Comparison of ENCODE assay signal across 24 cellular contexts in the genomic region with DNA sequence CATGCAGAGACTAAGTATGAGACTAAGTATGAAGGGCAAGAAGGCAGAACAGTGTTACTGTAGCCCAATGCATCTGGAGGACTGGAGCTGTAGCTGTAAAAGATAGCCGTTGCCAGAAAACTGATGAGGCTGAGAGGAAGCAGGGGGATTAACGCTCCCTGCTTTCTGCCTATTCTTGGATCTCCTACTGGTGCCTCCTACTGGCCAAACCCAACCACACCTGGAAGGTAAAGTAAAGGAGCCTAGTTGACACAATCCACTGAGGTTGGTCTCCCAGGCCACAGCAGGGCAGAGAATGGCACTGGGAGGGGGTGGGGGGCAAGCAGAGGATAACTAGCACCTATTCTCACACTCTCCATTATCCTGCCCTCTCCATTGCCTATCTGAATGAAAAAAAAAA.
DNase-seq lines count a peak whose midpoint lies in the region; ATAC-seq, FAIRE-seq and TF ChIP-seq lines count a peak whose summit lies in the region.
"Had no signal": no experiment of that assay in that cellular context is flagged by ENCODE, and none has a peak within 500 bp of the region (broad histone marks: within the 10 kb centered on the region; RNA-seq: fewer than 3 reads in every experiment).

No MANE protein-coding gene starts in this region.

- TF ChIP-seq RAD21 in IMR-90 (IDR thresholded peaks at IDR 0.05; ENCODE audit: low read length) = no peak

- H2BK12ac ChIP-seq in mesenchymal stem cell (ENCODE audit: low read length in 2 of 2) = no peak overlapping the region

- H2AFZ ChIP-seq in IMR-90 (replicated peaks; ENCODE audit: low read length, poor library complexity) (no peak overlapping the region), mesenchymal stem cell (ENCODE audit: low read depth, low read length) (no peak overlapping the region)

- POLR2A ChIA-PET in IMR-90 (lab: Charles Lee; ENCODE audit: unreplicated experiment) = no interaction called here
- POLR2A ChIA-PET in WTC11 (lab: Charles Lee) = no interaction called here

- H4K20me1 ChIP-seq in IMR-90 (ENCODE audit: insufficient read depth, low read length) = no peaks in the 10 kb centered on the region

- dilution Hi-C loops in IMR-90 (cut with HindIII; ENCODE audit: low sequenced_read_pairs, unreplicated experiment) = no loop called here

- H3K27ac ChIP-seq in IMR-90 (ENCODE audit: insufficient read depth, low read length) (no peak overlapping the region), mesenchymal stem cell (ENCODE audit: low read length, poor library complexity, severe bottlenecking) (no peak overlapping the region)
- H3K27ac ChIP-seq: body of pancreas, coronary artery, right atrium auricular region, transverse colon had no signal

- no peaks in the 10 kb centered on the region for H3K27me3 Mint-ChIP-seq in WTC11 (ENCODE audit: low read depth)
- H3K27me3 Mint-ChIP-seq: activated naive CD8-positive, alpha-beta T cell treated with anti-CD3 and anti-CD28 coated beads for 36 hours; stimulated activated naive CD8-positive, alpha-beta T cell treated with anti-CD3 and anti-CD28 coated beads, Interleukin-15, Interleukin-2, amounts not matched to agents 100 ng/mL and 50 ng/mL, for 24 hours had no signal

- H2BK120ac ChIP-seq in IMR-90 (ENCODE audit: low read depth, low read length) (no peak overlapping the region), mesenchymal stem cell (ENCODE audit: low read depth, low read length) (no peak overlapping the region)

- H2AK9ac ChIP-seq in IMR-90 (replicated peaks; ENCODE audit: low read depth, low read length, poor library complexity) = no peak overlapping the region

- intact Hi-C loops in IMR-90 (cut with micrococcal nuclease) = no loop called here

- CTCF ChIA-PET in IMR-90 (lab: Yijun Ruan, JAX) (no interaction called here), WTC11 (lab: Charles Lee) (interaction anchor here (0.6 to 1.8 kb wide), 13 partner anchors 10 to 225 kb away, joined by 3 to 12 read pairs (median 3); no protein-coding TSS in a partner anchor)

- H3K14ac ChIP-seq in IMR-90 (replicated peaks; ENCODE audit: low read depth, low read length) (0 out of 2 replicates have a peak overlapping the region, but pooled peaks have one; percentile 32), mesenchymal stem cell (ENCODE audit: low read length in 2 of 2) (no peak overlapping the region)

- no peaks in the 10 kb centered on the region for H3K36me3 Mint-ChIP-seq in WTC11

- H3K18ac ChIP-seq in IMR-90 (ENCODE audit: low read depth, low read length) (no peak overlapping the region), mesenchymal stem cell (ENCODE audit: low read depth in 1 of 2, low read length in 2 of 2) (peak overlapping the region in 1 of 2 experiments; percentile 38)

- no peak overlapping the region for H3K4ac ChIP-seq in IMR-90 (ENCODE audit: low read depth, low read length)
- peak overlapping the region in 1 of 2 experiments; percentile 49 for H3K4ac ChIP-seq in mesenchymal stem cell (ENCODE audit: low read depth in 1 of 2, low read length in 2 of 2)

- H3K56ac ChIP-seq in IMR-90 (ENCODE audit: extremely low read depth, insufficient read depth, low read length) = no peak overlapping the region

- H3K9ac ChIP-seq in IMR-90 (ENCODE audit: low read depth, low read length) (no peak overlapping the region), mesenchymal stem cell (ENCODE audit: low read length) (no peak overlapping the region)

- H3K4me2 ChIP-seq in IMR-90 (ENCODE audit: low read depth, low read length) = no peak overlapping the region
- no peak overlapping the region for H3K4me2 ChIP-seq in mesenchymal stem cell (ENCODE audit: low read length, poor library complexity, severe bottlenecking)

- no peak overlapping the region for H3K4me3 Mint-ChIP-seq in WTC11
- H3K4me3 Mint-ChIP-seq: activated CD8-positive, alpha-beta T cell treated with anti-CD3 and anti-CD28 coated beads, Interleukin-2, amount 10 ng/mL, durations not matched to agents 7 days and 5 days; activated naive CD8-positive, alpha-beta T cell treated with anti-CD3 and anti-CD28 coated beads for 36 hours; stimulated activated naive CD8-positive, alpha-beta T cell treated with anti-CD3 and anti-CD28 coated beads, Interleukin-15, Interleukin-2, amounts not matched to agents 100 ng/mL and 50 ng/mL, for 24 hours had no signal

- peaks cover 23% of the 10 kb centered on the region for H3K9me1 ChIP-seq in IMR-90 (ENCODE audit: insufficient read depth, low read length)

- H3K27ac Mint-ChIP-seq in WTC11 = no peak overlapping the region
- H3K27ac Mint-ChIP-seq: activated CD8-positive, alpha-beta T cell treated with anti-CD3 and anti-CD28 coated beads, Interleukin-2, amount 10 ng/mL, durations not matched to agents 7 days and 5 days; activated naive CD8-positive, alpha-beta T cell treated with anti-CD3 and anti-CD28 coated beads for 36 hours; stimulated activated naive CD8-positive, alpha-beta T cell treated with anti-CD3 and anti-CD28 coated beads, Interleukin-15, Interleukin-2, amounts not matched to agents 100 ng/mL and 50 ng/mL, for 24 hours had no signal

- H2AK5ac ChIP-seq in IMR-90 (ENCODE audit: low read depth, low read length) (peak overlapping the region; percentile 27; the same call in 1 of the 2 replicates), mesenchymal stem cell (ENCODE audit: low read length, severe bottlenecking) (peak overlapping the region; percentile 75)

- no CpG with 5 or more reads among the region's 2 CpGs for WGBS in IMR-90 (ENCODE audit: extremely low coverage in 2 of 2, insufficient read length in 1 of 2), 2 experiments
- WGBS in mesenchymal stem cell = 52% methylated on average over 2 of the region's 2 CpGs

- TF ChIP-seq CTCF in GM12864 (IDR thresholded peaks at IDR 0.05; ENCODE audit: low read depth, low read length, missing control alignments) (peak; percentile 15), IMR-90 (conservative IDR thresholded peaks at IDR 0.05; ENCODE audit: low read depth, low read length) (no peak), WTC11 (IDR thresholded peaks at IDR 0.05) (peak; percentile 44)

- H2BK15ac ChIP-seq in IMR-90 (ENCODE audit: low read depth, low read length) = no peak overlapping the region
- H2BK15ac ChIP-seq in mesenchymal stem cell (ENCODE audit: low read depth, poor library complexity, severe bottlenecking) = no peak overlapping the region

- H4K8ac ChIP-seq in IMR-90 (ENCODE audit: low read depth in 2 of 2, low read length in 2 of 2) = no peak overlapping the region
- H4K8ac ChIP-seq in mesenchymal stem cell (ENCODE audit: low read length) = no peak overlapping the region

- no peak overlapping the region for H4K5ac ChIP-seq in IMR-90 (ENCODE audit: low read depth, low read length)

- H3K4me3 ChIP-seq in GM12864 (ENCODE audit: low read depth, low read length) (no peak overlapping the region), IMR-90 (ENCODE audit: insufficient read depth, low read depth, low read length) (no peak overlapping the region), mesenchymal stem cell (ENCODE audit: insufficient read depth in 1 of 2, low read depth in 1 of 2, low read length in 2 of 2) (no peak overlapping the region)
- H3K4me3 ChIP-seq: body of pancreas, coronary artery, right atrium auricular region, transverse colon had no signal

- no peak for TF ChIP-seq POLR2A in IMR-90 (IDR thresholded peaks at IDR 0.05; ENCODE audit: low read depth, low read length)
- TF ChIP-seq POLR2A in GM12891 (IDR thresholded peaks at IDR 0.05; ENCODE audit: low read depth, low read length) = no peak

- H3K4me1 Mint-ChIP-seq in WTC11 = peaks cover 15% of the 10 kb centered on the region

- in situ Hi-C loops in IMR-90 (cut with MboI; ENCODE audit: low sequenced_read_pairs) = no loop called here

- no peak for ATAC-seq in IMR-90 (ENCODE audit: low read depth)
- peak; percentile 93 for ATAC-seq in WTC11
- ATAC-seq in HG02970 (IDR thresholded peaks at IDR 0.05; ENCODE audit: low FRiP score, unreplicated experiment) = no peak
- no peak for ATAC-seq in stimulated activated naive CD8-positive, alpha-beta T cell treated with anti-CD3 and anti-CD28 coated beads, Interleukin-15, Interleukin-2, amounts not matched to agents 100 U/mL and 50 U/mL, for 24 hours
- ATAC-seq: activated CD8-positive, alpha-beta T cell treated with anti-CD3 and anti-CD28 coated beads, Interleukin-2, amount 10 ng/mL, durations not matched to agents 7 days and 5 days; body of pancreas; left colon had no signal

- H2BK5ac ChIP-seq in IMR-90 (ENCODE audit: low read depth, low read length, poor library complexity, severe bottlenecking) (no peak overlapping the region), mesenchymal stem cell (ENCODE audit: low read depth, low read length, poor library complexity, severe bottlenecking) (no peak overlapping the region)

- no peaks in the 10 kb centered on the region for H3K27me3 ChIP-seq in IMR-90 (ENCODE audit: control insufficient read depth, insufficient read depth, low read length)
- H3K27me3 ChIP-seq in mesenchymal stem cell (ENCODE audit: control insufficient read depth in 1 of 2, insufficient read depth in 1 of 2, low read length in 2 of 2) = no peaks in the 10 kb centered on the region
- H3K27me3 ChIP-seq: body of pancreas, right atrium auricular region, transverse colon had no signal

- no peak overlapping the region for H4K91ac ChIP-seq in IMR-90 (ENCODE audit: insufficient read depth, low read depth, low read length)
- H4K91ac ChIP-seq in mesenchymal stem cell (ENCODE audit: low read length) = peak overlapping the region; percentile 61

- H2BK20ac ChIP-seq in IMR-90 (ENCODE audit: low read depth, low read length) = no peak overlapping the region

- H3K4me1 ChIP-seq in IMR-90 (ENCODE audit: control insufficient read depth, insufficient read depth, low read length) = no peaks in the 10 kb centered on the region; the same call in 1 of the 2 replicates
- H3K4me1 ChIP-seq in mesenchymal stem cell (ENCODE audit: control insufficient read depth, insufficient read depth, low read depth, low read length) = peaks cover 4% of the 10 kb centered on the region
- H3K4me1 ChIP-seq: body of pancreas, right atrium auricular region, transverse colon had no signal

- H3K9me3 ChIP-seq in IMR-90 (ENCODE audit: control insufficient read depth, insufficient read depth, low read length) (0 out of 2 replicates have a peak, but pooled peaks cover 1% of the 10 kb centered on the region), mesenchymal stem cell (ENCODE audit: control insufficient read depth, low read length) (no peaks in the 10 kb centered on the region)
- H3K9me3 ChIP-seq: body of pancreas, transverse colon had no signal

- no peak for FAIRE-seq in GM12891 (lab: Jason Lieb, UNC)

- peaks cover 39 to 83% of the 10 kb centered on the region in 2 experiments for H3K79me1 ChIP-seq in IMR-90 (ENCODE audit: low read depth in 1 of 2, low read length in 2 of 2)
- peaks cover 29% of the 10 kb centered on the region for H3K79me1 ChIP-seq in mesenchymal stem cell (replicated peaks; ENCODE audit: low read length, poor library complexity, severe bottlenecking)

- BruUV-seq in IMR-90 (replicated peaks; lab: Mats Ljungman, UMichigan) = no TSS peak

- DNase-seq in GM12864 (ENCODE audit: low read depth) (no peak), IMR-90 (no peak), WTC11 (ENCODE audit: low spot score) (peak; percentile 70), mesenchymal stem cell (no peak), NAMALWA (ENCODE audit: low spot score) (no peak), GM12891 (ENCODE audit: insufficient read length, low spot score) (no peak)
- no peak for DNase-seq in stimulated activated naive CD8-positive, alpha-beta T cell treated with anti-CD3 and anti-CD28 coated beads, Interleukin-15, Interleukin-2, amounts not matched to agents 100 U/mL and 50 U/mL, for 24 hours
- DNase-seq: activated CD4-positive, CD25-positive, alpha-beta regulatory T cell; activated CD8-positive, alpha-beta T cell treated with anti-CD3 and anti-CD28 coated beads, Interleukin-2, amount 10 ng/mL, durations not matched to agents 7 days and 5 days; activated naive CD8-positive, alpha-beta T cell treated with anti-CD3 and anti-CD28 coated beads for 36 hours; activated T-cell treated with anti-CD3 and anti-CD28 coated beads, Interleukin-2, amount 50 U/mL, for 48 hours; body of pancreas; COR-L47; EL; hypothalamus; left colon; NCI-H2029; NCI-H446; SHP77 treated with DMSO at 0.1 percent for 48 hours; transverse colon had no signal

- H3K36me3 ChIP-seq in IMR-90 (ENCODE audit: control insufficient read depth, insufficient read depth, low read length) (no peaks in the 10 kb centered on the region), mesenchymal stem cell (ENCODE audit: control insufficient read depth in 1 of 2, insufficient read depth in 2 of 2, low read depth in 1 of 2, low read length in 2 of 2) (peaks cover 0 to 4% of the 10 kb centered on the region in 2 experiments)
- H3K36me3 ChIP-seq: right atrium auricular region, transverse colon had no signal

- H3K9me3 Mint-ChIP-seq in WTC11 = no peaks in the 10 kb centered on the region
- H3K9me3 Mint-ChIP-seq: stimulated activated naive CD8-positive, alpha-beta T cell treated with anti-CD3 and anti-CD28 coated beads, Interleukin-15, Interleukin-2, amounts not matched to agents 100 ng/mL and 50 ng/mL, for 24 hours had no signal

- H3K23ac ChIP-seq in IMR-90 (ENCODE audit: low read depth, low read length) = no peak overlapping the region
- H3K23ac ChIP-seq in mesenchymal stem cell (ENCODE audit: low read length in 2 of 2) = peak overlapping the region in 1 of 2 experiments; percentile 5
